18 cellular contexts compared by ENCODE assay signal in genomic region chr15:98948941-98949340, GRCh38. TPM values are rescaled to one million over a fixed set of nuclear protein-coding genes. Genes with fewer than 3 reads are reported as not detected.
DNase-seq lines count a peak whose midpoint lies in the region; ATAC-seq and TF ChIP-seq lines count a peak whose summit lies in the region.
"Had no signal": no experiment of that assay in that cellular context is flagged by ENCODE, and none has a peak within 500 bp of the region (broad histone marks: within the 10 kb centered on the region; RNA-seq: fewer than 3 reads in every experiment).

No MANE protein-coding gene starts in this region.

- no peak for DNase-seq in activated T-cell treated with anti-CD3 and anti-CD28 coated beads, Interleukin-2, amount 50 U/mL, for 24 hours
- no peak for DNase-seq in activated T-cell treated with anti-CD3 and anti-CD28 coated beads, Interleukin-2, amount 50 U/mL, for 72 hours
- DNase-seq in ascending aorta (ENCODE audit: low spot score in 2 of 2) (no peak), nephron progenitor cell (no peak), tibial artery (no peak), OCI-LY7 (ENCODE audit: low spot score) (no peak)
- no peak for DNase-seq in central memory CD4-positive, alpha-beta T cell
- DNase-seq: CD8-positive, alpha-beta T cell; COR-L47; DMS153; GF-D8; GM23248 had no signal

- no peaks in the 10 kb centered on the region for H4K20me1 ChIP-seq in OCI-LY7 (ENCODE audit: insufficient read depth, low read length)

- peaks cover 71% of the 10 kb centered on the region for H3K36me3 Mint-ChIP-seq in activated T-cell treated with anti-CD3 and anti-CD28 coated beads, Interleukin-2, amount 50 U/mL, for 24 hours (ENCODE audit: low read depth)
- peaks cover 0 to 6% of the 10 kb centered on the region in 2 donors for H3K36me3 Mint-ChIP-seq in activated T-cell treated with anti-CD3 and anti-CD28 coated beads, Interleukin-2, amount 50 U/mL, for 72 hours (ENCODE audit: insufficient read depth in 2 of 2)
- peaks cover 59% of the 10 kb centered on the region for H3K36me3 Mint-ChIP-seq in nephron progenitor cell (ENCODE audit: low read depth)

- H3K4me1 Mint-ChIP-seq in activated T-cell treated with anti-CD3 and anti-CD28 coated beads, Interleukin-2, amount 50 U/mL, for 24 hours (ENCODE audit: low read depth) = peaks cover 24% of the 10 kb centered on the region
- peaks cover 20% of the 10 kb centered on the region for H3K4me1 Mint-ChIP-seq in activated T-cell treated with anti-CD3 and anti-CD28 coated beads, Interleukin-2, amount 50 U/mL, for 72 hours (ENCODE audit: low read depth)
- H3K4me1 Mint-ChIP-seq in nephron progenitor cell = peaks cover 20% of the 10 kb centered on the region

- H3K27me3 Mint-ChIP-seq in activated T-cell treated with anti-CD3 and anti-CD28 coated beads, Interleukin-2, amount 50 U/mL, for 24 hours = no peaks in the 10 kb centered on the region
- no peaks in the 10 kb centered on the region for H3K27me3 Mint-ChIP-seq in activated T-cell treated with anti-CD3 and anti-CD28 coated beads, Interleukin-2, amount 50 U/mL, for 72 hours (ENCODE audit: low read depth)
- peaks cover 2% of the 10 kb centered on the region for H3K27me3 Mint-ChIP-seq in nephron progenitor cell (ENCODE audit: low read depth, poor library complexity)

- H3K4me3 ChIP-seq in ascending aorta (no peak overlapping the region), tibial artery (no peak overlapping the region), OCI-LY7 (ENCODE audit: low read depth, low read length, poor library complexity, severe bottlenecking) (no peak overlapping the region)
- H3K4me3 ChIP-seq: GM23248 had no signal

- H3K4me2 ChIP-seq in OCI-LY7 (ENCODE audit: low read length) = no peak overlapping the region

- no peaks in the 10 kb centered on the region for H3K9me2 ChIP-seq in OCI-LY7 (ENCODE audit: insufficient read depth, low read length)

- no peak for ATAC-seq in activated T-cell treated with anti-CD3 and anti-CD28 coated beads, Interleukin-2, amount 50 U/mL, for 72 hours (replicated peaks in 1 of 2)
- no peak for ATAC-seq in GM18870 (IDR thresholded peaks at IDR 0.05; ENCODE audit: unreplicated experiment)
- ATAC-seq: CD8-positive, alpha-beta T cell; HCT116 had no signal

- intact Hi-C loops in ascending aorta (cut with DNase I) = loop anchor here (5.0 kb wide), 1 partner anchor 72 kb away; no protein-coding TSS in a partner anchor
- intact Hi-C loops in tibial artery (cut with DNase I; ENCODE audit: low total_unique reads) = no loop called here
- intact Hi-C loops in OCI-LY7 (cut with micrococcal nuclease; ENCODE audit: unreplicated experiment) = no loop called here

- H3K27ac ChIP-seq in ascending aorta = peak overlapping the region; percentile 93 to 95
- H3K27ac ChIP-seq in tibial artery = peak overlapping the region; percentile 95
- H3K27ac ChIP-seq in OCI-LY7 (ENCODE audit: low read depth, low read length, poor library complexity, severe bottlenecking) = no peak overlapping the region
- H3K27ac ChIP-seq: 22Rv1, GM23248 had no signal

- H3K4me1 ChIP-seq in ascending aorta (peaks cover 13 to 52% of the 10 kb centered on the region in 2 donors), tibial artery (peaks cover 6 to 73% (median 56%) of the 10 kb centered on the region in 4 donors), OCI-LY7 (ENCODE audit: insufficient read depth, low read length, poor library complexity, severe bottlenecking) (no peaks in the 10 kb centered on the region)

- no TSS peak for BruUV-seq in OCI-LY7 (replicated peaks; lab: Mats Ljungman, UMichigan)

- H3K36me3 ChIP-seq in ascending aorta (peaks cover 37 to 53% of the 10 kb centered on the region in 2 donors), tibial artery (peaks cover 30 to 60% (median 44%) of the 10 kb centered on the region in 3 donors), OCI-LY7 (ENCODE audit: insufficient read depth, low read length) (no peaks in the 10 kb centered on the region; the same call in 1 of the 2 replicates)

- H2AFZ ChIP-seq in OCI-LY7 (ENCODE audit: low read length) = no peak overlapping the region
- H2AFZ ChIP-seq: GM23248 had no signal

- H3K4me3 Mint-ChIP-seq in activated T-cell treated with anti-CD3 and anti-CD28 coated beads, Interleukin-2, amount 50 U/mL, for 24 hours = no peak overlapping the region
- H3K4me3 Mint-ChIP-seq in activated T-cell treated with anti-CD3 and anti-CD28 coated beads, Interleukin-2, amount 50 U/mL, for 72 hours = no peak overlapping the region
- H3K4me3 Mint-ChIP-seq in nephron progenitor cell = no peak overlapping the region
- H3K4me3 Mint-ChIP-seq: CD14-positive monocyte; CD8-positive, alpha-beta T cell had no signal

- POLR2A ChIA-PET in OCI-LY7 (lab: Charles Lee) = interaction anchor here (0.5 kb wide), 1 partner anchor 136 kb away, joined by 3 read pairs; no protein-coding TSS in a partner anchor

- TF ChIP-seq CTCF in ascending aorta (IDR thresholded peaks at IDR 0.05) = no peak
- TF ChIP-seq CTCF in nephron progenitor cell (IDR thresholded peaks at IDR 0.05) = no peak
- no peak for TF ChIP-seq CTCF in tibial artery (IDR thresholded peaks at IDR 0.05)
- no peak for TF ChIP-seq CTCF in OCI-LY7 (conservative IDR thresholded peaks at IDR 0.05; ENCODE audit: low read length)

- CTCF ChIA-PET in OCI-LY7 (lab: Charles Lee; ENCODE audit: unreplicated experiment) = no interaction called here

- no peaks in the 10 kb centered on the region for H3K9me3 Mint-ChIP-seq in activated T-cell treated with anti-CD3 and anti-CD28 coated beads, Interleukin-2, amount 50 U/mL, for 24 hours
- no peaks in the 10 kb centered on the region for H3K9me3 Mint-ChIP-seq in activated T-cell treated with anti-CD3 and anti-CD28 coated beads, Interleukin-2, amount 50 U/mL, for 72 hours
- no peaks in the 10 kb centered on the region for H3K9me3 Mint-ChIP-seq in nephron progenitor cell
- H3K9me3 Mint-ChIP-seq: CD14-positive monocyte; CD8-positive, alpha-beta T cell had no signal

- H3K79me2 ChIP-seq in OCI-LY7 (ENCODE audit: insufficient read depth, low read depth, low read length) = no peaks in the 10 kb centered on the region

- H3K9me3 ChIP-seq in ascending aorta (no peaks in the 10 kb centered on the region), tibial artery (no peaks in the 10 kb centered on the region), OCI-LY7 (ENCODE audit: low read length) (no peaks in the 10 kb centered on the region)

- peak overlapping the region; percentile 44 for H3K27ac Mint-ChIP-seq in activated T-cell treated with anti-CD3 and anti-CD28 coated beads, Interleukin-2, amount 50 U/mL, for 24 hours
- H3K27ac Mint-ChIP-seq in activated T-cell treated with anti-CD3 and anti-CD28 coated beads, Interleukin-2, amount 50 U/mL, for 72 hours = no peak overlapping the region
- peak overlapping the region; percentile 92 for H3K27ac Mint-ChIP-seq in nephron progenitor cell
- H3K27ac Mint-ChIP-seq: CD8-positive, alpha-beta T cell had no signal

- no peaks in the 10 kb centered on the region for H3K27me3 ChIP-seq in ascending aorta
- no peaks in the 10 kb centered on the region for H3K27me3 ChIP-seq in tibial artery

RNA-seq across cellular contexts. Expression of gene PGPEP1L, which starts 58.7 kb away (rescaled TPM):
- not detected for total RNA-seq in activated T-cell treated with anti-CD3 and anti-CD28 coated beads, Interleukin-2, amount 50 U/mL, for 72 hours
- not detected for total RNA-seq in ascending aorta
- not detected in 2 replicates for total RNA-seq in OCI-LY7 (2014; rRNA removed; shearing (Covaris generic))
- not detected in 2 replicates for total RNA-seq in OCI-LY7 (2022)
- total RNA-seq: A673; CD8-positive, alpha-beta T cell; GM23248; HT1080 had no signal
